ENCODE assay signal across 8 cellular contexts in genomic region chr18:59881728-59882685, GRCh38. TPM values are rescaled to one million over a fixed set of nuclear protein-coding genes. Genes with fewer than 3 reads are reported as not detected.
DNase-seq lines count a peak whose midpoint lies in the region; ATAC-seq and TF ChIP-seq lines count a peak whose summit lies in the region.

No MANE protein-coding gene starts in this region.

- peak overlapping the region; percentile 59 for H3K27ac Mint-ChIP-seq in activated CD4-positive, alpha-beta memory T cell treated with anti-CD3 and anti-CD28 coated beads, Interleukin-2, amount 10 ng/mL, durations not matched to agents 7 days and 5 days

- intact Hi-C loops in cardiac septum (cut with DNase I) = no loop called here
- intact Hi-C loops in stomach (cut with DNase I; ENCODE audit: low total_unique reads) = no loop called here

- no peaks in the 10 kb centered on the region for H3K36me3 ChIP-seq in cardiac muscle cell
- H3K36me3 ChIP-seq in iPS-20b (ENCODE audit: insufficient read depth, low read depth, low read length) = no peaks in the 10 kb centered on the region
- H3K36me3 ChIP-seq in stomach = no peaks in the 10 kb centered on the region
- H3K36me3 ChIP-seq in suprapubic skin = no peaks in the 10 kb centered on the region

- no peaks in the 10 kb centered on the region for H3K9me3 ChIP-seq in cardiac muscle cell (ENCODE audit: low read depth)
- no peaks in the 10 kb centered on the region for H3K9me3 ChIP-seq in iPS-20b (ENCODE audit: insufficient read depth, low read depth, low read length)
- no peaks in the 10 kb centered on the region for H3K9me3 ChIP-seq in stomach
- no peaks in the 10 kb centered on the region for H3K9me3 ChIP-seq in suprapubic skin

- no peak overlapping the region for H3K4me3 Mint-ChIP-seq in activated CD4-positive, alpha-beta memory T cell treated with anti-CD3 and anti-CD28 coated beads, Interleukin-2, amount 10 ng/mL, durations not matched to agents 7 days and 5 days

- H3K27me3 ChIP-seq in cardiac muscle cell = no peaks in the 10 kb centered on the region
- peaks cover 15% of the 10 kb centered on the region; the same call in 1 of the 2 replicates for H3K27me3 ChIP-seq in iPS-20b (ENCODE audit: insufficient read depth, low read length)
- no peaks in the 10 kb centered on the region for H3K27me3 ChIP-seq in stomach
- H3K27me3 ChIP-seq in suprapubic skin = no peaks in the 10 kb centered on the region

- POLR2A ChIA-PET in activated CD4-positive, alpha-beta memory T cell treated with anti-CD3 and anti-CD28 coated beads, Interleukin-2, amount 10 ng/mL, durations not matched to agents 7 days and 5 days (lab: Charles Lee) = interaction anchor here (1.1 to 6.0 kb wide), 3 partner anchors 18 to 24 kb away, joined by 3 to 101 read pairs (median 6); partner anchors contain the start of gene PMAIP1

- H3K27me3 Mint-ChIP-seq in activated CD4-positive, alpha-beta memory T cell treated with anti-CD3 and anti-CD28 coated beads, Interleukin-2, amount 10 ng/mL, durations not matched to agents 7 days and 5 days = no peaks in the 10 kb centered on the region

- TF ChIP-seq CTCF in cardiac muscle cell (IDR thresholded peaks at IDR 0.05; ENCODE audit: low read depth, low read length) = no peak
- TF ChIP-seq CTCF in stomach (IDR thresholded peaks at IDR 0.05) = no peak
- no peak for TF ChIP-seq CTCF in suprapubic skin (IDR thresholded peaks at IDR 0.05)

- no peaks in the 10 kb centered on the region for H3K9me3 Mint-ChIP-seq in activated CD4-positive, alpha-beta memory T cell treated with anti-CD3 and anti-CD28 coated beads, Interleukin-2, amount 10 ng/mL, durations not matched to agents 7 days and 5 days

- CTCF ChIA-PET in activated CD4-positive, alpha-beta memory T cell treated with anti-CD3 and anti-CD28 coated beads, Interleukin-2, amount 10 ng/mL, durations not matched to agents 7 days and 5 days (lab: Charles Lee) = interaction anchor here (0.9 to 1.8 kb wide), 5 partner anchors 10 to 185 kb away, joined by 3 to 7 read pairs (median 3); partner anchors contain the start of genes CCBE1 and PMAIP1

- 9 to 25% (median 17%) methylated on average over 11 of the region's 11 CpGs for WGBS in stomach, 5 donors
- 38% methylated on average over 11 of the region's 11 CpGs for WGBS in suprapubic skin

- no peak for ATAC-seq in HG03565 (IDR thresholded peaks at IDR 0.05; ENCODE audit: unreplicated experiment)

- TF ChIP-seq POLR2A in stomach (IDR thresholded peaks at IDR 0.05) = no peak
- no peak for TF ChIP-seq POLR2A in suprapubic skin (IDR thresholded peaks at IDR 0.05)

- DNase-seq in cardiac muscle cell (ENCODE audit: low read depth in 1 of 2, low spot score in 1 of 2) (peak; percentile 27 to 67), cardiac septum (ENCODE audit: low spot score) (no peak), Kasumi-1 (lab: John Stamatoyannopoulos, UW) (peak; percentile 67 to 83), stomach (no peak), suprapubic skin (ENCODE audit: low spot score in 2 of 2) (no peak)
- peak; percentile 30 for DNase-seq in activated CD4-positive, alpha-beta memory T cell treated with anti-CD3 and anti-CD28 coated beads, Interleukin-2, amount 10 ng/mL, durations not matched to agents 7 days and 5 days

- H3K27ac ChIP-seq in cardiac muscle cell = peak overlapping the region; percentile 71
- H3K27ac ChIP-seq in iPS-20b (ENCODE audit: low read length) = no peak overlapping the region
- peak overlapping the region in 3 of 5 donors; percentile 61 to 66 (median 66) for H3K27ac ChIP-seq in stomach
- no peak overlapping the region for H3K27ac ChIP-seq in suprapubic skin

- H3K9ac ChIP-seq in iPS-20b (ENCODE audit: low read depth, low read length) = peak overlapping the region; percentile 32; the same call in 1 of the 2 replicates

- H3K36me3 Mint-ChIP-seq in activated CD4-positive, alpha-beta memory T cell treated with anti-CD3 and anti-CD28 coated beads, Interleukin-2, amount 10 ng/mL, durations not matched to agents 7 days and 5 days (ENCODE audit: low read depth) = no peaks in the 10 kb centered on the region

- peaks cover 46% of the 10 kb centered on the region for H3K4me1 Mint-ChIP-seq in activated CD4-positive, alpha-beta memory T cell treated with anti-CD3 and anti-CD28 coated beads, Interleukin-2, amount 10 ng/mL, durations not matched to agents 7 days and 5 days

- H3K4me3 ChIP-seq in cardiac muscle cell (no peak overlapping the region), iPS-20b (ENCODE audit: low read length) (no peak overlapping the region), stomach (no peak overlapping the region), suprapubic skin (no peak overlapping the region)

- TF ChIP-seq EP300 in stomach (IDR thresholded peaks at IDR 0.05) (no peak), suprapubic skin (IDR thresholded peaks at IDR 0.05) (no peak)

- H3K4me1 ChIP-seq in cardiac muscle cell (ENCODE audit: low read depth) (peaks cover 18% of the 10 kb centered on the region), iPS-20b (ENCODE audit: insufficient read depth, low read length) (peaks cover 15% of the 10 kb centered on the region), stomach (peaks cover 4 to 32% (median 4%) of the 10 kb centered on the region in 4 donors), suprapubic skin (peaks cover 26% of the 10 kb centered on the region)

RNA-seq across cellular contexts. Expression of gene PMAIP1, which starts 17.8 kb away (rescaled TPM):
- total RNA-seq in cardiac muscle cell (0.81 and 1.1 TPM in 2 replicates), cardiac septum (0.35 TPM), stomach (1 to 10 TPM in 3 of 5 donors, not detected in 2; 3.1 to 8.3 (median 4.6) TPM), suprapubic skin (10 to 100 TPM; 18.5 to 27.3 (median 23.8) TPM)
- polyA plus RNA-seq in cardiac muscle cell (1.6 and 3.9 TPM in 2 replicates), stomach (1 to 10 TPM; 2.3 to 4.3 (median 3.2) TPM)
- total RNA-seq in activated CD4-positive, alpha-beta memory T cell treated with anti-CD3 and anti-CD28 coated beads, Interleukin-2, amount 10 ng/mL, durations not matched to agents 7 days and 5 days = 10 to 100 TPM; 35.3 to 37.7 TPM

Comparison
In these comparisons a context has a peak if more than half of its experiments do, and no peak if none do; other contexts are left out.
1. DNase-seq: peak in cardiac muscle cell (2 of 2), Kasumi-1 (2 of 2) and activated CD4-positive, alpha-beta memory T cell treated with anti-CD3 and anti-CD28 coated beads, Interleukin-2, amount 10 ng/mL, durations not matched to agents 7 days and 5 days (single experiment); none in cardiac septum (single experiment), stomach (single experiment) and suprapubic skin (0 of 2).
2. H3K27ac ChIP-seq: peak in cardiac muscle cell (single experiment) and stomach (3 of 5); none in iPS-20b (single experiment) and suprapubic skin (single experiment).